13 cellular contexts compared by ENCODE assay signal in the genomic region with DNA sequence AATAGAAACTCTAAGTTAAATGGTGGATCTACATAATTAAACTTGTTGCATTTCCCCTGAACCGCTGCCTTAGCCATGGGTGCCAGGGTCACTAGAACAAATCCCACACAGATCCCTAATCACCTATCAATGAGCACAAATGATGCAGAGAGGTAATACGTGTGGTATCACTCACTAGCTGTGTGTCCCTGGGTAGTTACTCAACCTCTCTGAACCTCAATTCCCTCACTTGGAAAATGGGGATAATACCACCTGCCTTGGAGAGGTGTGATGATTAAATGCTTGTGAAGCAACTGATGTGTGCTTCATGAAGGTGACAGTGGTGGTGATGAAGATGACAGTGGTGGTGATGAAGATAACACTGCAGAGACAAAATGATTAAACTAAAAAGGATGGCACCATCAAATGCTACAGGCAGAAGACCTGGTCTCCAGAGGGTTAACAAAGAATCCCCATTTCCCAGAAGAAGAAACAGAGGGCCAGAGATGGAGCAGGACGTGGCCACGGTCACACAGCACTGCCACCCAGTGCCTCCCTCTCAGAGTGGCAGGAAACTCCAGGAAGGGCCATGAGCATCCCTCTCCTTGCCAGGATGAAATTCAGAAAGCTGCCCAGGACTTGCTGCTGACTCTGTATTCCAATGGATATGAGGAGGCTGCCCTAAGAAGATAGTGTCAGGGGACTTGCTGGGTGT. TPM values are rescaled to one million over a fixed set of nuclear protein-coding genes. Genes with fewer than 3 reads are reported as not detected.
"Had no signal": no experiment of that assay in that cellular context is flagged by ENCODE, and none has a peak within 500 bp of the region (broad histone marks: within the 10 kb centered on the region; RNA-seq: fewer than 3 reads in every experiment).

No MANE protein-coding gene starts in this region.

- ATAC-seq: left lobe of liver; naive thymus-derived CD8-positive, alpha-beta T cell; right cardiac atrium had no signal

- H3K27ac ChIP-seq: brain microvascular endothelial cell, vagina had no signal

- H3K36me3 Mint-ChIP-seq: naive thymus-derived CD8-positive, alpha-beta T cell had no signal

- H3K9me3 Mint-ChIP-seq: activated CD4-positive, alpha-beta T cell treated with anti-CD3 and anti-CD28 coated beads, Interleukin-2, amount 10 ng/mL, durations not matched to agents 7 days and 5 days; endodermal cell; naive thymus-derived CD8-positive, alpha-beta T cell; stimulated activated naive CD8-positive, alpha-beta T cell treated with anti-CD3 and anti-CD28 coated beads, Interleukin-15, Interleukin-2, amounts not matched to agents 100 ng/mL and 50 ng/mL, for 24 hours had no signal

- H3K4me1 Mint-ChIP-seq: activated CD4-positive, alpha-beta T cell treated with anti-CD3 and anti-CD28 coated beads, Interleukin-2, amount 10 ng/mL, durations not matched to agents 7 days and 5 days had no signal

- DNase-seq: activated CD4-positive, alpha-beta T cell treated with anti-CD3 and anti-CD28 coated beads, Interleukin-2, amount 10 ng/mL, durations not matched to agents 7 days and 5 days; brain microvascular endothelial cell; cerebellar nuclear complex; endodermal cell; mammary epithelial cell; right cardiac atrium; small intestine; SW 1271 had no signal

- H3K4me3 Mint-ChIP-seq: activated CD4-positive, alpha-beta T cell treated with anti-CD3 and anti-CD28 coated beads, Interleukin-2, amount 10 ng/mL, durations not matched to agents 7 days and 5 days; endodermal cell; naive thymus-derived CD8-positive, alpha-beta T cell; stimulated activated naive CD8-positive, alpha-beta T cell treated with anti-CD3 and anti-CD28 coated beads, Interleukin-15, Interleukin-2, amounts not matched to agents 100 ng/mL and 50 ng/mL, for 24 hours had no signal

- H3K36me3 ChIP-seq: brain microvascular endothelial cell, vagina had no signal

- H3K27ac Mint-ChIP-seq: activated CD4-positive, alpha-beta T cell treated with anti-CD3 and anti-CD28 coated beads, Interleukin-2, amount 10 ng/mL, durations not matched to agents 7 days and 5 days; endodermal cell; naive thymus-derived CD8-positive, alpha-beta T cell; stimulated activated naive CD8-positive, alpha-beta T cell treated with anti-CD3 and anti-CD28 coated beads, Interleukin-15, Interleukin-2, amounts not matched to agents 100 ng/mL and 50 ng/mL, for 24 hours had no signal

- H3K4me3 ChIP-seq: vagina had no signal

- H3K9me3 ChIP-seq: vagina had no signal

RNA-seq across cellular contexts. Expression of a gene that starts 17.9 kb away (rescaled TPM):
- total RNA-seq: activated CD4-positive, alpha-beta T cell treated with anti-CD3 and anti-CD28 coated beads, Interleukin-2, amount 10 ng/mL, durations not matched to agents 7 days and 5 days; endodermal cell; mammary epithelial cell; naive thymus-derived CD8-positive, alpha-beta T cell had no signal
- polyA plus RNA-seq: keratinocyte; mammary epithelial cell; naive thymus-derived CD8-positive, alpha-beta T cell had no signal
